Comparison of ENCODE assay signal across 8 cellular contexts in the genomic region with DNA sequence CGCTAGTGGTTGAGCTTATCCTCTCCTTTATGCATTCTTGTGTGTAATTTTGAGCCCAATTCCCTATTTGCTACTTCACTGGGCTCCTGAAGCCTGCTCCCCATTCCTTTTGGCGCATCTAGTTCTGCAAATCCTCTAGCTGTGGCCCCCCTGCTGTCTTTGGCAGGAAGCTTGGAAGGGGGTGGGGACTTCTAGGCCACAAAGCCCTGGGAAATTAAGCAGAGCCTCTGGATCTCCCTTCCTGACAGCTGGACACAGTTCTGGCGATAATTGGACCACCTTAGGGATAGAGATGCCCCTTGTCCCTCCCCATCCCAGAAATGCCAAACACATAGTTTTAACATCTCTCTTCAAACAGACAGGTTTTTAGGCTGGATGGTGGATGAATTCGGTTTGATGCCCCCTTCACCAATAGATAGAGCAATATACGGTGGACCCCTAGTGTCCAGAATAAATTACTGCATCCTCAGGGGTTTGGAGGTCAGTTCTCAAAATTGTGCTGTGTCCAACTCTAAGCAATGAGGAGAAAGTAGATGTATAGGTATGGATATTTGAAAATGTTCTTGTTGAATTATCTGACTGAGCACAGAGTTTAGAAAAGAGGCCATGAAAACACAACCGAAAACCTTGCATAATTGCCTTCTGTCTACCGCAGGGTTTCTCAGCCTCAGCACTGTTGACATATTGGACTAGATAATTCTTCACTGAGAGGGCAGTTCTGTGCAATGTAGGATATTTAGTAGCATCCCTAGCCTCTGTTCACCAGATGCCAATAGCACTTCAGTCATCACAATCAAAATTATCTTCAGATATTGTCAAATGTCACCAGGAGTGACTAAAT.
DNase-seq lines count a peak whose midpoint lies in the region; ATAC-seq and TF ChIP-seq lines count a peak whose summit lies in the region.

No MANE protein-coding gene starts in this region.

- H3K4me1 ChIP-seq in DOHH2 (ENCODE audit: control insufficient read depth, low read length) = no peaks in the 10 kb centered on the region
- H3K4me1 ChIP-seq in PC-3 (ENCODE audit: insufficient read depth, low read length) = peaks cover 11% of the 10 kb centered on the region; the same call in 1 of the 2 replicates
- peaks cover 5% of the 10 kb centered on the region for H3K4me1 ChIP-seq in ectodermal cell (ENCODE audit: control insufficient read depth, insufficient read depth, low read length)
- H3K4me1 ChIP-seq in lung (ENCODE audit: control insufficient read depth in 2 of 2, insufficient read depth in 2 of 2, low read length in 2 of 2) = peaks cover 0 to 2% of the 10 kb centered on the region in 2 donors

- peak; percentile 70 for ATAC-seq in PC-3
- peak; percentile 69 for ATAC-seq in lung (ENCODE audit: insufficient read depth, low FRiP score)
- no peak for ATAC-seq in HG02973 (IDR thresholded peaks at IDR 0.05; ENCODE audit: unreplicated experiment)
- ATAC-seq in GM21526 (IDR thresholded peaks at IDR 0.05; ENCODE audit: low FRiP score, unreplicated experiment) = no peak

- no TSS peak for BruUV-seq in PC-3 (replicated peaks; lab: Mats Ljungman, UMichigan)

- H4K20me1 ChIP-seq in DOHH2 (ENCODE audit: control insufficient read depth, insufficient read depth, low read depth, low read length) = no peaks in the 10 kb centered on the region
- no peaks in the 10 kb centered on the region for H4K20me1 ChIP-seq in PC-3 (ENCODE audit: low read length)

- H3K36me3 ChIP-seq in DOHH2 (ENCODE audit: control insufficient read depth, low read length) (no peaks in the 10 kb centered on the region), PC-3 (ENCODE audit: low read depth, low read length) (no peaks in the 10 kb centered on the region), ectodermal cell (ENCODE audit: control insufficient read depth, insufficient read depth, low read length) (no peaks in the 10 kb centered on the region), lung (ENCODE audit: control insufficient read depth in 2 of 2, insufficient read depth in 2 of 2, low read length in 2 of 2) (peaks cover 0 to 5% of the 10 kb centered on the region in 2 donors)

- peaks cover 9% of the 10 kb centered on the region for H3K27me3 Mint-ChIP-seq in HFFc6 (ENCODE audit: insufficient read depth)

- no peaks in the 10 kb centered on the region for H3K9me2 ChIP-seq in DOHH2 (replicated peaks; ENCODE audit: control insufficient read depth, low read length)
- H3K9me2 ChIP-seq in PC-3 (replicated peaks; ENCODE audit: low read length) = no peaks in the 10 kb centered on the region

- H3K27me3 ChIP-seq in DOHH2 (ENCODE audit: control insufficient read depth, low read length) (peaks cover 5% of the 10 kb centered on the region; the same call in 1 of the 2 replicates), PC-3 (ENCODE audit: low read length) (no peaks in the 10 kb centered on the region), ectodermal cell (ENCODE audit: control insufficient read depth, insufficient read depth, low read length, poor library complexity, severe bottlenecking) (no peaks in the 10 kb centered on the region), lung (ENCODE audit: control insufficient read depth, insufficient read depth) (no peaks in the 10 kb centered on the region)

- H2AFZ ChIP-seq in PC-3 (ENCODE audit: low read length) = no peak overlapping the region

- no peak overlapping the region for H3K9ac ChIP-seq in PC-3 (ENCODE audit: low read length)

- WGBS in ectodermal cell, 2 experiments = 15 to 20% methylated on average over 6 to 7 of the region's 7 CpGs
- 41% methylated on average over 7 of the region's 7 CpGs for WGBS in lung, 2 donors

- CTCF ChIA-PET in PC-3 (lab: Charles Lee) = interaction anchor here (0.6 kb wide), 2 partner anchors 201 kb away, joined by 3 to 8 read pairs; no protein-coding TSS in a partner anchor

- H3K4me3 ChIP-seq in DOHH2 (ENCODE audit: low read length) = no peak overlapping the region
- H3K4me3 ChIP-seq in PC-3 (ENCODE audit: low read length) = no peak overlapping the region
- peak overlapping the region; percentile 27 for H3K4me3 ChIP-seq in ectodermal cell (ENCODE audit: insufficient read depth, low read depth, low read length)
- H3K4me3 ChIP-seq in lung = no peak overlapping the region

- no peak overlapping the region for H3K4me3 Mint-ChIP-seq in HFFc6

- peak; percentile 40 for DNase-seq in HFFc6
- peak; percentile 64 for DNase-seq in PC-3
- DNase-seq in lung (ENCODE audit: low spot score) = no peak
- DNase-seq in stimulated activated CD4-positive, alpha-beta T cell treated with anti-CD3 and anti-CD28 coated beads, Interleukin-4, amount 100 ng/mL, for 4 hours = no peak

- POLR2A ChIA-PET in PC-3 (lab: Charles Lee; ENCODE audit: unreplicated experiment) = interaction anchor here (0.6 kb wide), 1 partner anchor 212 kb away, joined by 3 read pairs; no protein-coding TSS in a partner anchor

- peaks cover 31% of the 10 kb centered on the region for H3K4me1 Mint-ChIP-seq in HFFc6 (ENCODE audit: low read depth)

- H3K27ac Mint-ChIP-seq in HFFc6 = peak overlapping the region; percentile 27; the same call in 1 of the 2 replicates

- H3K79me2 ChIP-seq in DOHH2 (ENCODE audit: control insufficient read depth, low read length) (no peaks in the 10 kb centered on the region), PC-3 (ENCODE audit: low read length) (no peaks in the 10 kb centered on the region)

- H3K27ac ChIP-seq in DOHH2 (ENCODE audit: low read depth, low read length) (no peak overlapping the region), PC-3 (ENCODE audit: low read length) (no peak overlapping the region), ectodermal cell (ENCODE audit: insufficient read depth, low read depth, low read length, poor library complexity, severe bottlenecking) (no peak overlapping the region), lung (ENCODE audit: low read depth in 1 of 2, low read length in 1 of 2) (peak overlapping the region in 1 of 2 donors; percentile 40)

- TF ChIP-seq CTCF in DOHH2 (IDR thresholded peaks at IDR 0.05; ENCODE audit: low read depth, low read length, poor library complexity, severe bottlenecking) (peak; percentile 83), HFFc6 (IDR thresholded peaks at IDR 0.05) (peak; percentile 86), PC-3 (conservative IDR thresholded peaks at IDR 0.05; ENCODE audit: low read depth, low read length) (peak; percentile 87), lung (IDR thresholded peaks at IDR 0.05; ENCODE audit: control extremely low read depth, extremely low read depth) (peak; percentile 70)

- peaks cover 40% of the 10 kb centered on the region for H3K36me3 Mint-ChIP-seq in HFFc6 (ENCODE audit: low read depth)

- H3K9me3 ChIP-seq in DOHH2 (ENCODE audit: control insufficient read depth, insufficient read depth, low read length) (no peaks in the 10 kb centered on the region), PC-3 (ENCODE audit: low read length) (no peaks in the 10 kb centered on the region), ectodermal cell (ENCODE audit: control insufficient read depth, low read length) (no peaks in the 10 kb centered on the region), lung (ENCODE audit: control insufficient read depth in 2 of 2, insufficient read depth in 1 of 2, low read length in 1 of 2) (no peaks in the 10 kb centered on the region)

- H3F3A ChIP-seq in DOHH2 (ENCODE audit: control insufficient read depth, insufficient read depth) = no peaks in the 10 kb centered on the region
- H3F3A ChIP-seq in PC-3 (ENCODE audit: low read length, unreplicated experiment) = no peaks in the 10 kb centered on the region

- H3K4me2 ChIP-seq in DOHH2 (ENCODE audit: low read length) = no peak overlapping the region
- H3K4me2 ChIP-seq in PC-3 (ENCODE audit: low read length) = no peak overlapping the region

- intact Hi-C loops in PC-3 (cut with micrococcal nuclease) = loop anchor here (1.0 kb wide), 2 partner anchors 79 to 202 kb away; no protein-coding TSS in a partner anchor

- H3K9me3 Mint-ChIP-seq in HFFc6 = no peaks in the 10 kb centered on the region

Comparison
In these comparisons a context has a peak if more than half of its experiments do, and no peak if none do; other contexts are left out.
1. DNase-seq: peak in HFFc6 (single experiment) and PC-3 (single experiment); none in lung (single experiment) and stimulated activated CD4-positive, alpha-beta T cell treated with anti-CD3 and anti-CD28 coated beads, Interleukin-4, amount 100 ng/mL, for 4 hours (0 of 2).
2. ATAC-seq: peak in PC-3 (single experiment) and lung (single experiment); none in HG02973 (single experiment) and GM21526 (single experiment).
3. Peak in every context shown above with its lines, with median percentiles within 50 percentile points of each other: CTCF ChIP-seq.